ENCODE assay signal across 29 cellular contexts in genomic region chr6:22332216-22332615, GRCh38. TPM values are rescaled to one million over a fixed set of nuclear protein-coding genes. Genes with fewer than 3 reads are reported as not detected.
"Had no signal": no experiment of that assay in that cellular context is flagged by ENCODE, and none has a peak within 500 bp of the region (broad histone marks: within the 10 kb centered on the region; RNA-seq: fewer than 3 reads in every experiment).

No MANE protein-coding gene starts in this region.

- H3K4me3 ChIP-seq: MG63, PC-9, Peyer's patch, SJCRH30, SK-N-MC had no signal

- H3K27me3 ChIP-seq: MG63, Peyer's patch, SJCRH30 had no signal

- FAIRE-seq: HTR-8/SVneo had no signal

- DNase-seq: KBM-7; MG63; NCI-H1092; NCI-H1105 treated with DMSO at 0.1 percent for 48 hours; NCI-H1417 treated with DMSO at 0.1 percent for 48 hours; NCI-H146; NCI-H1694 treated with DMSO at 0.1 percent for 48 hours; NCI-H1930; NCI-H2081; NCI-H2107; NCI-H2227 treated with DMSO at 0.1 percent for 48 hours; NCI-H524; NCI-H526 treated with DMSO at 0.1 percent for 48 hours; NCI-H748 treated with DMSO at 0.1 percent for 48 hours; NK-92 treated with Interleukin-12 subunit alpha and Interleukin-12 subunit beta, amount 100 ng/mL, for 24 hours; OCI-M1; PC-9; Peyer's patch; SHP77 treated with DMSO at 0.1 percent for 48 hours; SJCRH30; T-helper 2 cell had no signal

- H3K9me3 ChIP-seq: MG63, Peyer's patch, SJCRH30 had no signal

- H3K4me1 ChIP-seq: Peyer's patch, SJCRH30 had no signal

- H3K27ac ChIP-seq: HL-60, PC-9, Peyer's patch, SJCRH30, SK-N-MC had no signal

- ATAC-seq: Right ventricle myocardium inferior had no signal

- H3K36me3 ChIP-seq: MG63, Peyer's patch, SJCRH30 had no signal

- H2AFZ ChIP-seq: PC-9 had no signal

- H3K4me2 ChIP-seq: PC-9 had no signal

RNA-seq across cellular contexts. Expression of gene PRL, which starts 35.4 kb away (rescaled TPM):
- total RNA-seq: LHCN-M2; NCI-H460; PC-9; Peyer's patch; Right ventricle myocardium inferior; RPMI7951; T-helper 1 cell treated with Interleukin-12 subunit alpha and Interleukin-12 subunit beta and Interleukin-4 antibody, amounts not matched to agents 30 ng/mL and 1 ng/mL, for 36 hours had no signal
